In genomic region chr17:38431343-38432145, GRCh38 we compare ENCODE assay signal across 19 cellular contexts. TPM values are rescaled to one million over a fixed set of nuclear protein-coding genes. Genes with fewer than 3 reads are reported as not detected.
DNase-seq lines count a peak whose midpoint lies in the region; ATAC-seq, FAIRE-seq and TF ChIP-seq lines count a peak whose summit lies in the region.
"Had no signal": no experiment of that assay in that cellular context is flagged by ENCODE, and none has a peak within 500 bp of the region (broad histone marks: within the 10 kb centered on the region; RNA-seq: fewer than 3 reads in every experiment).

No MANE protein-coding gene starts in this region.

- no peaks in the 10 kb centered on the region for H3K36me3 Mint-ChIP-seq in activated T-helper 1 cell treated with anti-CD3 and anti-CD28 coated beads, Interleukin-12 subunit alpha, Interleukin-12 subunit beta, Interleukin-2, Interleukin-4 antibody, amounts not matched to agents 30 ng/mL and 10 ng/mL and 1 ng/mL, durations not matched to agents 14 hours and 24 hours and 36 hours (ENCODE audit: low read depth)
- H3K36me3 Mint-ChIP-seq: activated naive CD8-positive, alpha-beta T cell treated with anti-CD3 and anti-CD28 coated beads for 36 hours; immature natural killer cell had no signal

- TF ChIP-seq POLR2A in HepG2 (IDR thresholded peaks at IDR 0.05; ENCODE audit: insufficient read depth in 1 of 2, low read depth in 2 of 2, low read length in 2 of 2): no peak

- peaks cover 6% of the 10 kb centered on the region for H3K4me1 Mint-ChIP-seq in activated T-helper 1 cell treated with anti-CD3 and anti-CD28 coated beads, Interleukin-12 subunit alpha, Interleukin-12 subunit beta, Interleukin-2, Interleukin-4 antibody, amounts not matched to agents 30 ng/mL and 10 ng/mL and 1 ng/mL, durations not matched to agents 14 hours and 24 hours and 36 hours (ENCODE audit: low read depth)

- WGBS in HepG2 (ENCODE audit: low lambda C conversion rate): 12% methylated on average over 9 of the region's 10 CpGs

- DNase-seq in HepG2 (ENCODE audit: low spot score) (no peak), substantia nigra (lab: John Stamatoyannopoulos, UW) (peak; percentile 39 to 97 (median 88)), NCI-H524 (lab: John Stamatoyannopoulos, UW) (no peak)
- no peak for DNase-seq in activated T-helper 1 cell treated with anti-CD3 and anti-CD28 coated beads, Interleukin-12 subunit alpha, Interleukin-12 subunit beta, Interleukin-2, Interleukin-4 antibody, amounts not matched to agents 30 ng/mL and 10 ng/mL and 1 ng/mL, durations not matched to agents 14 hours and 24 hours and 36 hours (ENCODE audit: low spot score)
- DNase-seq: activated CD4-positive, alpha-beta memory T cell treated with anti-CD3 and anti-CD28 coated beads, Interleukin-2, amount 10 ng/mL, durations not matched to agents 7 days and 5 days; activated naive CD8-positive, alpha-beta T cell treated with anti-CD3 and anti-CD28 coated beads for 36 hours; activated T-cell treated with anti-CD3 and anti-CD28 coated beads, Interleukin-2, amount 50 U/mL, for 4 hours; BE2C; DMS79; immature natural killer cell; mesendoderm; NCI-H1105 treated with DMSO at 0.1 percent for 48 hours; stimulated activated CD4-positive, alpha-beta T cell treated with anti-CD3 and anti-CD28 coated beads, Interleukin-2, amount 100 ng/mL, for 48 hours had no signal

- H3K79me2 ChIP-seq in HepG2 (ENCODE audit: insufficient read depth, low read length): no peaks in the 10 kb centered on the region

- H2AFZ ChIP-seq in HepG2 (ENCODE audit: low read length): no peak overlapping the region

- ATAC-seq in HepG2 (peak; percentile 5; the same call in 1 of the 3 replicates), GM21367 (IDR thresholded peaks at IDR 0.05; ENCODE audit: unreplicated experiment) (no peak)
- ATAC-seq: activated T-cell treated with anti-CD3 and anti-CD28 coated beads, Interleukin-2, amount 50 U/mL, for 4 hours had no signal

- peaks cover 20 to 79% of the 10 kb centered on the region in 2 experiments; a peak in 4 of 5 replicates for H3K27me3 ChIP-seq in HepG2 (ENCODE audit: control insufficient read depth in 1 of 2, insufficient read depth in 2 of 2, low read length in 2 of 2)
- H3K27me3 ChIP-seq: BE2C had no signal

- BruUV-seq in HepG2 (replicated peaks; lab: Mats Ljungman, UMichigan): no TSS peak

- peaks cover 20% of the 10 kb centered on the region for H3K4me1 ChIP-seq in HepG2 (ENCODE audit: insufficient read depth, low read length)

- H3K27ac ChIP-seq in KOPT-K1 (ENCODE audit: low read depth, low read length, poor library complexity, severe bottlenecking): peak overlapping the region; percentile 73
- peak overlapping the region; percentile 99 for H3K27ac ChIP-seq in cingulate gyrus (ENCODE audit: low read depth, low read length)
- no peak overlapping the region for H3K27ac ChIP-seq in HepG2 (ENCODE audit: extremely low read length, insufficient read depth, low read length)
- peak overlapping the region; percentile 100 for H3K27ac ChIP-seq in substantia nigra (ENCODE audit: low read depth, low read length, poor library complexity, severe bottlenecking)
- H3K27ac ChIP-seq: KMS-11, neutrophil had no signal

- intact Hi-C loops in HepG2 (cut with micrococcal nuclease; ENCODE audit: unreplicated experiment): no loop called here
- intact Hi-C loops in activated T-helper 1 cell treated with anti-CD3 and anti-CD28 coated beads, Interleukin-12 subunit alpha, Interleukin-12 subunit beta, Interleukin-2, Interleukin-4 antibody, amounts not matched to agents 30 ng/mL and 10 ng/mL and 1 ng/mL, durations not matched to agents 14 hours and 24 hours and 36 hours (cut with micrococcal nuclease): no loop called here

- no peak for FAIRE-seq in HepG2 (lab: Jason Lieb, UNC)

- in situ Hi-C loops in HepG2 (cut with HindIII; ENCODE audit: extremely low pct_ligation_motif_present, low pct_unique_long_range_greater_than_20kb): no loop called here

- no peak overlapping the region for H3K4me2 ChIP-seq in HepG2 (ENCODE audit: low read depth, low read length)
- H3K4me2 ChIP-seq: KMS-11 had no signal

- H3K9me3 Mint-ChIP-seq in activated T-helper 1 cell treated with anti-CD3 and anti-CD28 coated beads, Interleukin-12 subunit alpha, Interleukin-12 subunit beta, Interleukin-2, Interleukin-4 antibody, amounts not matched to agents 30 ng/mL and 10 ng/mL and 1 ng/mL, durations not matched to agents 14 hours and 24 hours and 36 hours: no peaks in the 10 kb centered on the region
- H3K9me3 Mint-ChIP-seq: activated CD4-positive, alpha-beta memory T cell treated with anti-CD3 and anti-CD28 coated beads, Interleukin-2, amount 10 ng/mL, durations not matched to agents 7 days and 5 days; activated naive CD8-positive, alpha-beta T cell treated with anti-CD3 and anti-CD28 coated beads for 36 hours; activated T-cell treated with anti-CD3 and anti-CD28 coated beads, Interleukin-2, amount 50 U/mL, for 4 hours had no signal

- POLR2A ChIA-PET in HepG2 (lab: Yijun Ruan, JAX): no interaction called here

- CTCF ChIA-PET in HepG2 (lab: Yijun Ruan, JAX; ENCODE audit: low intra/inter-chr PET ratio, low total read pairs): no interaction called here

- H3K4me3 ChIP-seq in HepG2 (replicated peaks in 1 of 3; ENCODE audit: insufficient read depth in 1 of 3, low read depth in 2 of 3, low read length in 3 of 3): no peak overlapping the region
- H3K4me3 ChIP-seq: thoracic aorta had no signal

- TF ChIP-seq EP300 in HepG2 (IDR thresholded peaks at IDR 0.05; ENCODE audit: low read depth in 2 of 2, low read length in 2 of 2) (no peak), HepG2 (CRISPR knock-in tag; IDR thresholded peaks at IDR 0.05; ENCODE audit: borderline replicate concordance) (no peak)

- H3K9ac ChIP-seq in HepG2 (ENCODE audit: insufficient read depth, low read depth, low read length): no peak overlapping the region
- H3K9ac ChIP-seq: KMS-11 had no signal

- no peak overlapping the region for H3K27ac Mint-ChIP-seq in activated T-helper 1 cell treated with anti-CD3 and anti-CD28 coated beads, Interleukin-12 subunit alpha, Interleukin-12 subunit beta, Interleukin-2, Interleukin-4 antibody, amounts not matched to agents 30 ng/mL and 10 ng/mL and 1 ng/mL, durations not matched to agents 14 hours and 24 hours and 36 hours
- H3K27ac Mint-ChIP-seq: activated CD4-positive, alpha-beta memory T cell treated with anti-CD3 and anti-CD28 coated beads, Interleukin-2, amount 10 ng/mL, durations not matched to agents 7 days and 5 days; activated naive CD8-positive, alpha-beta T cell treated with anti-CD3 and anti-CD28 coated beads for 36 hours; immature natural killer cell had no signal

- no peak overlapping the region for H3K4me3 Mint-ChIP-seq in activated T-helper 1 cell treated with anti-CD3 and anti-CD28 coated beads, Interleukin-12 subunit alpha, Interleukin-12 subunit beta, Interleukin-2, Interleukin-4 antibody, amounts not matched to agents 30 ng/mL and 10 ng/mL and 1 ng/mL, durations not matched to agents 14 hours and 24 hours and 36 hours
- H3K4me3 Mint-ChIP-seq: activated CD4-positive, alpha-beta memory T cell treated with anti-CD3 and anti-CD28 coated beads, Interleukin-2, amount 10 ng/mL, durations not matched to agents 7 days and 5 days; activated naive CD8-positive, alpha-beta T cell treated with anti-CD3 and anti-CD28 coated beads for 36 hours; activated T-cell treated with anti-CD3 and anti-CD28 coated beads, Interleukin-2, amount 50 U/mL, for 4 hours had no signal

- no peaks in the 10 kb centered on the region for H4K20me1 ChIP-seq in HepG2 (ENCODE audit: insufficient read depth, low read length)

- TF ChIP-seq CTCF in HepG2 (CRISPR knock-in tag; IDR thresholded peaks at IDR 0.05): no peak

- no peak for TF ChIP-seq RAD21 in HepG2 (CRISPR knock-in tag; IDR thresholded peaks at IDR 0.05)

- H3K36me3 ChIP-seq in KOPT-K1 (ENCODE audit: insufficient read depth, low read length): no peaks in the 10 kb centered on the region
- H3K36me3 ChIP-seq in HepG2 (replicated peaks in 1 of 2; ENCODE audit: control insufficient read depth in 1 of 2, insufficient read depth in 2 of 2, low read length in 2 of 2): no peaks in the 10 kb centered on the region
- H3K36me3 ChIP-seq: BE2C, neutrophil, thoracic aorta had no signal

- H3K9me3 ChIP-seq in KOPT-K1 (ENCODE audit: insufficient read depth, low read length, poor library complexity, severe bottlenecking) (no peaks in the 10 kb centered on the region), HepG2 (ENCODE audit: low read length) (no peaks in the 10 kb centered on the region)
- H3K9me3 ChIP-seq: BE2C, neutrophil, thoracic aorta had no signal

- peaks cover 24% of the 10 kb centered on the region for H3K27me3 Mint-ChIP-seq in activated T-helper 1 cell treated with anti-CD3 and anti-CD28 coated beads, Interleukin-12 subunit alpha, Interleukin-12 subunit beta, Interleukin-2, Interleukin-4 antibody, amounts not matched to agents 30 ng/mL and 10 ng/mL and 1 ng/mL, durations not matched to agents 14 hours and 24 hours and 36 hours (ENCODE audit: insufficient read depth)

RNA-seq across cellular contexts. Expression of gene ARHGAP23, which starts 3.3 kb away (rescaled TPM):
- not detected in 2 replicates for total RNA-seq in HepG2 (2016; rRNA removed; fragmentation: Illumina TruSeq; extraction: Trizol)
- not detected in 2 replicates for total RNA-seq in HepG2 (2016; cell fraction: cytosol; rRNA removed; fragmentation: Illumina TruSeq; extraction: Trizol; ENCODE audit: low read depth)
- 0.22 TPM in 1 of 2 replicates, not detected in the other for total RNA-seq in HepG2 (2016; cell fraction: insoluble cytoplasmic fraction; rRNA removed; fragmentation: Illumina TruSeq; extraction: Trizol)
- not detected in 2 replicates for total RNA-seq in HepG2 (2016; cell fraction: membrane; rRNA removed; fragmentation: Illumina TruSeq; extraction: Trizol)
- 0.96 TPM in 1 of 2 replicates, not detected in the other for total RNA-seq in HepG2 (2016; cell fraction: nucleus; rRNA removed; fragmentation: Illumina TruSeq; extraction: Trizol)
- 0.03 TPM in 2 replicates for polyA plus RNA-seq in HepG2 (2011; rRNA removed)
- 0.03 and 0.14 TPM in 2 replicates for polyA plus RNA-seq in HepG2 (2011; cell fraction: cytosol; rRNA removed)
- polyA plus RNA-seq in HepG2 (2011; cell fraction: nucleus; rRNA removed): 0.28 and 0.32 TPM in 2 replicates
- 0.08 and 0.20 TPM in 2 replicates for polyA plus RNA-seq in HepG2 (2012)
- 0.18 TPM in 1 of 2 replicates, not detected in the other for polyA plus RNA-seq in HepG2 (2016; cell fraction: cytosol; fragmentation: Illumina TruSeq; extraction: Trizol; ENCODE audit: low read depth)
- 0.04 TPM in 1 of 2 replicates, not detected in the other for polyA plus RNA-seq in HepG2 (2016; cell fraction: insoluble cytoplasmic fraction; fragmentation: Illumina TruSeq; extraction: Trizol; ENCODE audit: low read depth)
- not detected in 2 replicates for polyA plus RNA-seq in HepG2 (2016; cell fraction: membrane; fragmentation: Illumina TruSeq; extraction: Trizol; ENCODE audit: low read depth)
- polyA plus RNA-seq in HepG2 (2016; cell fraction: nucleus; fragmentation: Illumina TruSeq; extraction: Trizol; ENCODE audit: insufficient read depth, low read depth): 0.15 and 0.55 TPM in 2 replicates
- polyA minus RNA-seq in HepG2 (2011; rRNA and poly(A)+ RNA removed; ENCODE audit: low replicate concordance): 41.8 TPM in 1 of 2 replicates, not detected in the other
- polyA minus RNA-seq in HepG2 (2011; cell fraction: cytosol; rRNA and poly(A)+ RNA removed): 0.20 TPM in 1 of 2 replicates, not detected in the other
- 0.39 TPM in 1 of 2 replicates, not detected in the other for polyA minus RNA-seq in HepG2 (2011; cell fraction: nucleus; rRNA and poly(A)+ RNA removed)
- 0.57 and 0.88 TPM in 2 replicates for total RNA-seq in activated T-helper 1 cell treated with anti-CD3 and anti-CD28 coated beads, Interleukin-12 subunit alpha, Interleukin-12 subunit beta, Interleukin-2, Interleukin-4 antibody, amounts not matched to agents 30 ng/mL and 10 ng/mL and 1 ng/mL, durations not matched to agents 14 hours and 24 hours and 36 hours
- polyA plus RNA-seq: immature natural killer cell had no signal

Comparison
In these comparisons a context has a peak if more than half of its experiments do, and no peak if none do; other contexts are left out.
1. DNase-seq: peak in substantia nigra (49 of 49); none in HepG2 (single experiment), NCI-H524 (0 of 2) and activated T-helper 1 cell treated with anti-CD3 and anti-CD28 coated beads, Interleukin-12 subunit alpha, Interleukin-12 subunit beta, Interleukin-2, Interleukin-4 antibody, amounts not matched to agents 30 ng/mL and 10 ng/mL and 1 ng/mL, durations not matched to agents 14 hours and 24 hours and 36 hours (single experiment).